ENCODE assay signal across 33 cellular contexts in the genomic region with DNA sequence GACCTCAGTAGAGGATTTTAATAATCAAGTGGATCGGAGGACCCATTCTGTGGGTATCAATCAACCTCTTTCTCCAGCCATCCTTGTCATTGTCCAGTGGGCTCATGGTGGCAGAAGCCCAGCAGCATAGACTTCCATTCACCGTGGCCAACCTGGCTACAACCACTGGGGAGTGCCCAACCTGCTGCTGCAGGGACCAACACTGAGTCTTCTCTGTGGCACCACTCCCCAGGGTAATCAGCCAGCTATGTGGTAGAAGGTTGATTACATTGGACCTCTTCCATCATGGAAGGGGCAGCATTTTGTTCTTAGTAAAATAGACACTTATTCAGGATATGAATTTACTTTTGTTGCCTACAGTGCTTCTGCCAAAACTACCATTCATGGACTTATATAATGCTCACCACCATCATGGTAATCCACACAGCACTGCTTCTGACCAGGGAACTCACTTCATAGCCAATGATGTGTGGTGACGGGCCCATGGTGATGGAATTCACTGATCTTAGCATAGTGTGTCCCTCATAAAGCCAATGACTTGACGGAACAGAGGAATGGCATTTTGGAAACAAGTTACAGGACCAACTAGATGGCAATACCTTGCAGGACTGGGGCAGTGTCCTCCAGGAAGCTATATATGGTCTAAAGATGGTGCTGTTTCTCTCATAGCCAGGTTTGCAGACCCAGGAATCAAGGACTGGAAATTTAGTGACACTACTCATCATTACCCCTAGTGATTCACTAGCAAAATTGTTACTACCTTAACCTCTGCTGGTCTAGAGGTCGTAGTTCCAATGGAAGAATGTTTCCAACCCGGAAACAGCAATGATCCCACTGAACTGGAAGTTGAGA. TPM values are rescaled to one million over a fixed set of nuclear protein-coding genes. Genes with fewer than 3 reads are reported as not detected.
DNase-seq lines count a peak whose midpoint lies in the region; ATAC-seq and TF ChIP-seq lines count a peak whose summit lies in the region.
"Had no signal": no experiment of that assay in that cellular context is flagged by ENCODE, and none has a peak within 500 bp of the region (broad histone marks: within the 10 kb centered on the region; RNA-seq: fewer than 3 reads in every experiment).

No MANE protein-coding gene starts in this region.

- H3K9ac ChIP-seq in PC-3 (ENCODE audit: low read length), result no peak overlapping the region
- H3K9ac ChIP-seq: KMS-11 had no signal

- H3K36me3 ChIP-seq in PC-3 (ENCODE audit: low read depth, low read length), result no peaks in the 10 kb centered on the region
- H3K36me3 ChIP-seq: ascending aorta, ovary had no signal

- H3K4me1 ChIP-seq in PC-3 (ENCODE audit: insufficient read depth, low read length), result peaks cover 1% of the 10 kb centered on the region; the same call in 1 of the 2 replicates
- H3K4me1 ChIP-seq: ascending aorta had no signal

- no peak for TF ChIP-seq CTCF in PC-3 (conservative IDR thresholded peaks at IDR 0.05; ENCODE audit: low read depth, low read length)
- no peak for TF ChIP-seq CTCF in type B pancreatic cell (conservative IDR thresholded peaks at IDR 0.05)

- peaks cover 28% of the 10 kb centered on the region for H3K36me3 Mint-ChIP-seq in type B pancreatic cell
- no peaks in the 10 kb centered on the region for H3K36me3 Mint-ChIP-seq in activated naive CD4-positive, alpha-beta T cell treated with anti-CD3 and anti-CD28 coated beads, Interleukin-2, amount 10 ng/mL, durations not matched to agents 7 days and 5 days

- peaks cover 4% of the 10 kb centered on the region; the same call in 1 of the 2 replicates for H4K20me1 ChIP-seq in PC-3 (ENCODE audit: low read length)

- H3K4me1 Mint-ChIP-seq in type B pancreatic cell (ENCODE audit: unreplicated experiment), result peaks cover 4% of the 10 kb centered on the region
- no peaks in the 10 kb centered on the region for H3K4me1 Mint-ChIP-seq in activated naive CD4-positive, alpha-beta T cell treated with anti-CD3 and anti-CD28 coated beads, Interleukin-2, amount 10 ng/mL, durations not matched to agents 7 days and 5 days

- H3K4me2 ChIP-seq in PC-3 (ENCODE audit: low read length), result no peak overlapping the region
- H3K4me2 ChIP-seq: KMS-11 had no signal

- H3K9me3 ChIP-seq in PC-3 (ENCODE audit: low read length), result no peaks in the 10 kb centered on the region
- H3K9me3 ChIP-seq: ascending aorta, ovary had no signal

- no peaks in the 10 kb centered on the region for H3K27me3 ChIP-seq in PC-3 (ENCODE audit: low read length)
- H3K27me3 ChIP-seq: ascending aorta, ovary had no signal

- peak overlapping the region; percentile 24 for H3K27ac Mint-ChIP-seq in type B pancreatic cell
- H3K27ac Mint-ChIP-seq in activated naive CD4-positive, alpha-beta T cell treated with anti-CD3 and anti-CD28 coated beads, Interleukin-2, amount 10 ng/mL, durations not matched to agents 7 days and 5 days, result no peak overlapping the region
- H3K27ac Mint-ChIP-seq: activated T-cell treated with anti-CD3 and anti-CD28 coated beads, Interleukin-2, amount 50 U/mL, for 24 hours; nephron progenitor cell; stimulated activated memory B cell treated with anti-CD40 and anti-IgM and Interleukin-4, amounts not matched to agents 10 μg/mL and 1 μg/mL and 100 μg/mL, for 72 hours had no signal

- no peak overlapping the region for H2AFZ ChIP-seq in PC-3 (ENCODE audit: low read length)

- H3K9me3 Mint-ChIP-seq in type B pancreatic cell, result peaks cover 11% of the 10 kb centered on the region
- H3K9me3 Mint-ChIP-seq in activated naive CD4-positive, alpha-beta T cell treated with anti-CD3 and anti-CD28 coated beads, Interleukin-2, amount 10 ng/mL, durations not matched to agents 7 days and 5 days, result no peaks in the 10 kb centered on the region
- H3K9me3 Mint-ChIP-seq: activated T-cell treated with anti-CD3 and anti-CD28 coated beads, Interleukin-2, amount 50 U/mL, for 24 hours had no signal

- H3K4me3 Mint-ChIP-seq in type B pancreatic cell, result no peak overlapping the region
- no peak overlapping the region for H3K4me3 Mint-ChIP-seq in activated naive CD4-positive, alpha-beta T cell treated with anti-CD3 and anti-CD28 coated beads, Interleukin-2, amount 10 ng/mL, durations not matched to agents 7 days and 5 days
- H3K4me3 Mint-ChIP-seq: activated T-cell treated with anti-CD3 and anti-CD28 coated beads, Interleukin-2, amount 50 U/mL, for 24 hours; nephron progenitor cell; stimulated activated memory B cell treated with anti-CD40 and anti-IgM and Interleukin-4, amounts not matched to agents 10 μg/mL and 1 μg/mL and 100 μg/mL, for 72 hours had no signal

- peak; percentile 35; the same call in 1 of the 2 replicates for ATAC-seq in PC-3
- no peak for ATAC-seq in GM18861 (IDR thresholded peaks at IDR 0.05; ENCODE audit: unreplicated experiment)
- ATAC-seq: stimulated activated memory B cell treated with anti-CD40 and anti-IgM and Interleukin-4, amounts not matched to agents 10 μg/mL and 1 μg/mL and 100 μg/mL, for 72 hours had no signal

- CTCF ChIA-PET in PC-3 (lab: Charles Lee), result no interaction called here
- CTCF ChIA-PET in activated naive CD4-positive, alpha-beta T cell treated with anti-CD3 and anti-CD28 coated beads, Interleukin-2, amount 10 ng/mL, durations not matched to agents 7 days and 5 days (lab: Charles Lee), result interaction anchor here (0.6 kb wide), 1 partner anchor 494 kb away, joined by 3 read pairs; no protein-coding TSS in a partner anchor

- DNase-seq in DMS153 (lab: John Stamatoyannopoulos, UW) (peak; percentile 45), DMS153 treated with DMSO at 0.1 percent for 48 hours (lab: John Stamatoyannopoulos, UW; ENCODE audit: unreplicated experiment) (no peak), PC-3 (no peak), kidney glomerular epithelial cell (lab: John Stamatoyannopoulos, UW) (peak; percentile 1), type B pancreatic cell (ENCODE audit: extremely low spot score, unreplicated experiment) (no peak), medulla oblongata (ENCODE audit: extremely low spot score) (no peak)
- DNase-seq in activated naive CD4-positive, alpha-beta T cell treated with anti-CD3 and anti-CD28 coated beads, Interleukin-2, amount 10 ng/mL, durations not matched to agents 7 days and 5 days, result no peak
- DNase-seq: activated CD4-positive, alpha-beta T cell treated with anti-CD3 and anti-CD28 coated beads, Interleukin-2, amount 50 U/mL, for 1 hour; activated CD4-positive, CD25-positive, alpha-beta regulatory T cell; activated gamma-delta T cell; activated T-cell treated with anti-CD3 and anti-CD28 coated beads, Interleukin-2, amount 50 U/mL, for 24 hours; caudate nucleus; effector memory CD4-positive, alpha-beta T cell; foreskin fibroblast; HCEC 1CT; head of caudate nucleus; islet precursor cell; NCI-H1417 treated with DMSO at 0.1 percent for 48 hours; NCI-H2107; NCI-H446; NCI-H748 treated with DMSO at 0.1 percent for 48 hours; nephron progenitor cell; ovary; substantia nigra had no signal

- H3K9me2 ChIP-seq in PC-3 (replicated peaks; ENCODE audit: low read length), result no peaks in the 10 kb centered on the region

- H3K79me2 ChIP-seq in PC-3 (ENCODE audit: low read length), result peaks cover 4% of the 10 kb centered on the region

- no peak overlapping the region for H3K4me3 ChIP-seq in PC-3 (ENCODE audit: low read length)
- H3K4me3 ChIP-seq: ascending aorta, coronary artery, ovary, skin epidermis had no signal

- no peaks in the 10 kb centered on the region for H3F3A ChIP-seq in PC-3 (ENCODE audit: low read length, unreplicated experiment)

- intact Hi-C loops in PC-3 (cut with micrococcal nuclease), result no loop called here

- POLR2A ChIA-PET in PC-3 (lab: Charles Lee; ENCODE audit: unreplicated experiment), result no interaction called here

- BruUV-seq in PC-3 (replicated peaks; lab: Mats Ljungman, UMichigan), result no TSS peak

- H3K27ac ChIP-seq in PC-3 (ENCODE audit: low read length), result no peak overlapping the region
- H3K27ac ChIP-seq: 22Rv1, ascending aorta, C4-2B, coronary artery, HL-60, KMS-11, ovary, skin epidermis had no signal

- no peaks in the 10 kb centered on the region for H3K27me3 Mint-ChIP-seq in type B pancreatic cell
- peaks cover 33% of the 10 kb centered on the region for H3K27me3 Mint-ChIP-seq in activated naive CD4-positive, alpha-beta T cell treated with anti-CD3 and anti-CD28 coated beads, Interleukin-2, amount 10 ng/mL, durations not matched to agents 7 days and 5 days
- H3K27me3 Mint-ChIP-seq: stimulated activated memory B cell treated with anti-CD40 and anti-IgM and Interleukin-4, amounts not matched to agents 10 μg/mL and 1 μg/mL and 100 μg/mL, for 72 hours had no signal

RNA-seq across cellular contexts. Expression of gene CD24, which starts 7.6 kb away (rescaled TPM):
- total RNA-seq in PC-3 (2014; rRNA removed) (117 and 125 TPM in 2 replicates), type B pancreatic cell (ENCODE audit: low replicate concordance) (807 and 1,512 TPM in 2 replicates)
- total RNA-seq: ascending aorta had no signal

Comparison
In these comparisons a context has a peak if more than half of its experiments do, and no peak if none do; other contexts are left out.
1. DNase-seq: peak in DMS153 (single experiment) and kidney glomerular epithelial cell (single experiment); none in DMS153 treated with DMSO at 0.1 percent for 48 hours (single experiment), PC-3 (single experiment), type B pancreatic cell (single experiment), activated naive CD4-positive, alpha-beta T cell treated with anti-CD3 and anti-CD28 coated beads, Interleukin-2, amount 10 ng/mL, durations not matched to agents 7 days and 5 days (single experiment) and medulla oblongata (single experiment).